In the genomic region with DNA sequence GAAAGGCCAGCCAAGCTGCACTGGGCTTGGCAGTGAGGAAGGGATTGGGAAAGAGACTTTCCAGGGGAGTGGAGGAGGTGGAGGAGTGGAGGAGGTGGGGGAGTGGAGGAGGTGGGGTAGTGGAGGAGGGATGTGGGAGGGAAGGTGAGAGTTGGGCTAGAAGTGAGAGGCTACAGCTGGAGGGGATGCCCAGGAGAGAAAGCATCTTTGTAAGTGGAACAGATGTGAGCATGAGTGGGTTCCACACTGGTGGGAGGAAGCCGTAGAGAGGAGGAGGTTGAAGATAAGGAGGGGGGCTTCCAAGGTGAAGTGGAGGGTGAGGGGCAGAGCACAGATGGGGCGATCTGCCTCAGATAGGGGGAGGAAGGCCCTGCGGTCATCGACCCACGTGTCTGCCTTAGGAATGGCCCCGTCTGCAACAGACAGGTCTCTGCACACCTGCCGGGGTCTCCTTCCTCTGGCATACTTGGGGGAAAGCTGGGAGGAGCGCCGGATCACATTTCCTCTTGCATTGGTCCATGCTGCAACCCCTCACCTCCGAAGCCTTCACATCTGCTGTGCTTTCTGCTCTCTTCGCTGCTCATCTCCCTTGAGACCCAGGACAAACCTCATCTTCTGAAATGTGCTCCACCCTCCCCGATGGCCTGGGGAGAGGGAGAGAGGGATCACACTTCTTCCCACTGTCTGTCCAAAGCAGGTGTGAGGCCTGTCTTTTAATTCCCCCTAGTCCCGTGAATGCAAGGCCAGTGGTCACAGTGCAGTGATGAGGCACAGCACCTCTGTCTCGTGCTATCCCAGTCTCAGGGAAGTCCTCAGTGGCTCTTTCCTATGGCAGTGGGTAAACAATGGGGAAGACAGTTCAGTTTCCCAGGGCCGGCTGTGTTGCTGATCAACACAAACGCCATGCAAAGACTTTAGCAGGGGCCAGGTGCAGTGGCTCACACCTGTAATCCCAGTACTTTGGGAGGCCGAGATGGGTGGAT, we compare ENCODE assay signal across 10 cellular contexts. TPM values are rescaled to one million over a fixed set of nuclear protein-coding genes. Genes with fewer than 3 reads are reported as not detected.
A peak's percentile ranks its signal among the peaks of the same experiment; 100 is the strongest.
DNase-seq lines count a peak whose midpoint lies in the region; ATAC-seq and TF ChIP-seq lines count a peak whose summit lies in the region.
"Had no signal": no experiment of that assay in that cellular context is flagged by ENCODE, and none has a peak within 500 bp of the region (broad histone marks: within the 10 kb centered on the region; RNA-seq: fewer than 3 reads in every experiment).

No MANE protein-coding gene starts in this region.

- BruUV-seq in Calu3 (replicated peaks; lab: Mats Ljungman, UMichigan): no TSS peak

- ATAC-seq in naive B cell (ENCODE audit: low read depth in 2 of 2): no peak

- H3K4me3 Mint-ChIP-seq in Calu3 (ENCODE audit: low read depth, unreplicated experiment) (no peak overlapping the region), naive B cell (peak overlapping the region in 2 of 8 donors; percentile 9 to 13)
- no peak overlapping the region for H3K4me3 Mint-ChIP-seq in activated naive CD8-positive, alpha-beta T cell treated with anti-CD3 and anti-CD28 coated beads for 36 hours

- no peak overlapping the region for H3K27ac ChIP-seq in dorsolateral prefrontal cortex
- H3K27ac ChIP-seq: brain microvascular endothelial cell had no signal

- H3K36me3 Mint-ChIP-seq in Calu3 (ENCODE audit: insufficient read depth, unreplicated experiment) (no peaks in the 10 kb centered on the region), naive B cell (peaks cover 0 to 7% of the 10 kb centered on the region in 2 donors)
- peaks cover 7% of the 10 kb centered on the region for H3K36me3 Mint-ChIP-seq in activated naive CD8-positive, alpha-beta T cell treated with anti-CD3 and anti-CD28 coated beads for 36 hours

- peaks cover 6% of the 10 kb centered on the region for H3K4me1 Mint-ChIP-seq in Calu3 (ENCODE audit: low read depth, unreplicated experiment)
- H3K4me1 Mint-ChIP-seq in activated naive CD8-positive, alpha-beta T cell treated with anti-CD3 and anti-CD28 coated beads for 36 hours: peaks cover 27% of the 10 kb centered on the region
- H3K4me1 Mint-ChIP-seq in naive B cell: peaks cover 35 to 45% (median 38%) of the 10 kb centered on the region in 3 donors

- no peak overlapping the region for H3K4me3 ChIP-seq in dorsolateral prefrontal cortex
- H3K4me3 ChIP-seq: smooth muscle cell had no signal

- H3K27me3 ChIP-seq in dorsolateral prefrontal cortex: no peaks in the 10 kb centered on the region
- H3K27me3 ChIP-seq: brain microvascular endothelial cell had no signal

- H3K27ac Mint-ChIP-seq in Calu3 (ENCODE audit: unreplicated experiment) (peak overlapping the region; percentile 69), naive B cell (peak overlapping the region in 4 of 6 donors; percentile 73 to 97 (median 83))
- H3K27ac Mint-ChIP-seq in activated naive CD8-positive, alpha-beta T cell treated with anti-CD3 and anti-CD28 coated beads for 36 hours: peak overlapping the region; percentile 54

- CTCF ChIA-PET in Calu3 (lab: Charles Lee): no interaction called here

- intact Hi-C loops in Calu3 (cut with micrococcal nuclease; ENCODE audit: unreplicated experiment): no loop called here
- intact Hi-C loops in dorsolateral prefrontal cortex (cut with DNase I): no loop called here

- H3K27me3 Mint-ChIP-seq in Calu3 (ENCODE audit: unreplicated experiment) (peaks cover 21% of the 10 kb centered on the region), naive B cell (peaks cover 0 to 8% (median 7%) of the 10 kb centered on the region in 3 donors)
- no peaks in the 10 kb centered on the region for H3K27me3 Mint-ChIP-seq in activated naive CD8-positive, alpha-beta T cell treated with anti-CD3 and anti-CD28 coated beads for 36 hours

- no peaks in the 10 kb centered on the region for H3K9me3 Mint-ChIP-seq in Calu3 (ENCODE audit: low read depth, unreplicated experiment)
- peaks cover 9% of the 10 kb centered on the region for H3K9me3 Mint-ChIP-seq in activated naive CD8-positive, alpha-beta T cell treated with anti-CD3 and anti-CD28 coated beads for 36 hours
- peaks cover 0 to 10% (median 3%) of the 10 kb centered on the region in 7 donors for H3K9me3 Mint-ChIP-seq in naive B cell

- no peak for TF ChIP-seq CTCF in Calu3 (IDR thresholded peaks at IDR 0.05; ENCODE audit: unreplicated experiment)
- TF ChIP-seq CTCF in dorsolateral prefrontal cortex (IDR thresholded peaks at IDR 0.05 in 54 of 56, conservative IDR thresholded peaks at IDR 0.05 in 2 of 56; ENCODE audit: low read depth in 1 of 56, partially characterized antibody in 56 of 56): no peak

- DNase-seq in Calu3: no peak
- peak; percentile 45 for DNase-seq in GM19238 (ENCODE audit: insufficient read length, low spot score)
- DNase-seq in activated naive CD8-positive, alpha-beta T cell treated with anti-CD3 and anti-CD28 coated beads for 36 hours: no peak
- no peak for DNase-seq in naive B cell
- no peak for DNase-seq in medulla oblongata (ENCODE audit: extremely low spot score)
- no peak for DNase-seq in NOMO-1 treated with DMSO at 0.1 percent for 48 hours (lab: John Stamatoyannopoulos, UW; ENCODE audit: unreplicated experiment)
- DNase-seq in dorsolateral prefrontal cortex: no peak
- DNase-seq: brain microvascular endothelial cell, NCI-H1092 treated with DMSO at 0.1 percent for 48 hours had no signal

RNA-seq across cellular contexts. Expression of gene SNX9, which starts 48.6 kb away (rescaled TPM):
- total RNA-seq in Calu3 (2022) (16.6 and 17.7 TPM in 2 replicates), dorsolateral prefrontal cortex (10 to 100 TPM; 21.2 to 46.1 (median 28.8) TPM)
- total RNA-seq in activated naive CD8-positive, alpha-beta T cell treated with anti-CD3 and anti-CD28 coated beads for 36 hours: 10 to 100 TPM; 63.4 to 64.4 TPM
- 10 to 100 TPM; 19.7 to 28.3 (median 25.7) TPM for polyA plus RNA-seq in naive B cell (ENCODE audit: low read depth in 6 of 6)
